8 cellular contexts compared by ENCODE assay signal in the genomic region with DNA sequence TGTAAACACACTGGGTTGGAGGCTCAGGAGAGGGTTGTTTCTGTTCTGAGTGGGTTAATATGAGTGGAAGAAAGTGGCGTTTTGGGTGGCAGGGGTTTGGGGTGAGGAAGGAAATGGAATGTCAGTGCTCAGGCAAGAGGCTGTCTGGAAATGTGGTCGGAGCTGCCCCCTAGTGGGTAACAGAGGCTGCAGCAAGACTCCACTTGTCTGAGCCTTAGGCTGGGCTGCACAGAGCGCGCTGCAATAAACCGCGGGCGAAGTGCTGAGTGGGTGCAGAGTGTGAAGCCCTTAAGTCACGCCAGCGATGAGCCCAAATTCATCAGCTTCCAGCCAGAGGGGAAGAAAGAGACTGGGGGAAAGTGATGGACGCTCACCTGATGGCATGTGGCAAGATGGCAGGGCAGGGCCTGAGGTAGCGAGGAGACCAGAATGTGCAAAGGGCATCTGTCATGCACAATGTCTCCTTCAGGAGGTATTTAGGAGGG. TPM values are rescaled to one million over a fixed set of nuclear protein-coding genes. Genes with fewer than 3 reads are reported as not detected.
A peak's percentile ranks its signal among the peaks of the same experiment; 100 is the strongest.
DNase-seq lines count a peak whose midpoint lies in the region; ATAC-seq, FAIRE-seq and TF ChIP-seq lines count a peak whose summit lies in the region.

No MANE protein-coding gene starts in this region.

- no peaks in the 10 kb centered on the region for H3K9me3 Mint-ChIP-seq in WTC11

- no peak for FAIRE-seq in bronchial epithelial cell (lab: Jason Lieb, UNC)

- ATAC-seq in HG02885 (IDR thresholded peaks at IDR 0.05; ENCODE audit: poor library complexity, unreplicated experiment): peak; percentile 71
- peak; percentile 98 for ATAC-seq in WTC11
- ATAC-seq in GM19397 (IDR thresholded peaks at IDR 0.05; ENCODE audit: unreplicated experiment): no peak

- peak; percentile 98 for TF ChIP-seq CTCF in GM12865 (IDR thresholded peaks at IDR 0.05; ENCODE audit: insufficient read depth, low read depth, low read length, missing control alignments)
- peak; percentile 85 for TF ChIP-seq CTCF in WTC11 (IDR thresholded peaks at IDR 0.05)
- peak; percentile 98 for TF ChIP-seq CTCF in bronchial epithelial cell (IDR thresholded peaks at IDR 0.05; ENCODE audit: insufficient read depth, low read length, severe bottlenecking)

- H3K27me3 ChIP-seq in bronchial epithelial cell (ENCODE audit: control insufficient read depth, insufficient read depth, low read length): peaks cover 7% of the 10 kb centered on the region

- POLR2A ChIA-PET in WTC11 (lab: Charles Lee): interaction anchor here (0.7 kb wide), 1 partner anchor 221 kb away, joined by 3 read pairs; no protein-coding TSS in a partner anchor

- peak overlapping the region; percentile 6 for H3K4me3 ChIP-seq in GM12865 (ENCODE audit: low read depth, low read length)
- no peak overlapping the region for H3K4me3 ChIP-seq in bronchial epithelial cell (ENCODE audit: low read depth, low read length)

- H3K4me3 Mint-ChIP-seq in WTC11: peak overlapping the region; percentile 33; the same call in 1 of the 2 replicates

- peaks cover 27% of the 10 kb centered on the region for H3K27me3 Mint-ChIP-seq in WTC11 (ENCODE audit: low read depth)

- H3K27ac Mint-ChIP-seq in WTC11: peak overlapping the region; percentile 66

- no peaks in the 10 kb centered on the region for H3K36me3 Mint-ChIP-seq in WTC11

- CTCF ChIA-PET in WTC11 (lab: Charles Lee): interaction anchor here (0.6 to 3.9 kb wide), 18 partner anchors 10 to 777 kb away, joined by 3 to 31 read pairs (median 5); a partner anchor contains a TSS

- DNase-seq in GM12865 (ENCODE audit: low read depth) (peak; percentile 86), NCI-H2171 (lab: John Stamatoyannopoulos, UW) (peak; percentile 39), WTC11 (ENCODE audit: low spot score) (peak; percentile 80), bronchial epithelial cell (ENCODE audit: low read depth) (peak; percentile 59), kidney glomerular epithelial cell (lab: John Stamatoyannopoulos, UW) (peak; percentile 58)
- DNase-seq in stimulated activated CD4-positive, alpha-beta T cell treated with anti-CD3 and anti-CD28 coated beads, Interleukin-1b, Interleukin-23, amount 100 ng/mL, for 1 hour (ENCODE audit: low read depth in 2 of 2): peak; percentile 21 to 41

- no peaks in the 10 kb centered on the region for H3K36me3 ChIP-seq in bronchial epithelial cell (ENCODE audit: control insufficient read depth, insufficient read depth, low read length)

- H3K4me1 Mint-ChIP-seq in WTC11: peaks cover 11% of the 10 kb centered on the region

TF ChIP-seq in WTC11, 78 proteins besides CTCF, POLR2A, EP300 and RAD21:
- no peak for TF ChIP-seq ZNF232 (CRISPR knock-in tag; IDR thresholded peaks at IDR 0.05)
- no peak for TF ChIP-seq OVOL2 (CRISPR knock-in tag; IDR thresholded peaks at IDR 0.05; ENCODE audit: borderline replicate concordance)
- TF ChIP-seq, protein P1, sequence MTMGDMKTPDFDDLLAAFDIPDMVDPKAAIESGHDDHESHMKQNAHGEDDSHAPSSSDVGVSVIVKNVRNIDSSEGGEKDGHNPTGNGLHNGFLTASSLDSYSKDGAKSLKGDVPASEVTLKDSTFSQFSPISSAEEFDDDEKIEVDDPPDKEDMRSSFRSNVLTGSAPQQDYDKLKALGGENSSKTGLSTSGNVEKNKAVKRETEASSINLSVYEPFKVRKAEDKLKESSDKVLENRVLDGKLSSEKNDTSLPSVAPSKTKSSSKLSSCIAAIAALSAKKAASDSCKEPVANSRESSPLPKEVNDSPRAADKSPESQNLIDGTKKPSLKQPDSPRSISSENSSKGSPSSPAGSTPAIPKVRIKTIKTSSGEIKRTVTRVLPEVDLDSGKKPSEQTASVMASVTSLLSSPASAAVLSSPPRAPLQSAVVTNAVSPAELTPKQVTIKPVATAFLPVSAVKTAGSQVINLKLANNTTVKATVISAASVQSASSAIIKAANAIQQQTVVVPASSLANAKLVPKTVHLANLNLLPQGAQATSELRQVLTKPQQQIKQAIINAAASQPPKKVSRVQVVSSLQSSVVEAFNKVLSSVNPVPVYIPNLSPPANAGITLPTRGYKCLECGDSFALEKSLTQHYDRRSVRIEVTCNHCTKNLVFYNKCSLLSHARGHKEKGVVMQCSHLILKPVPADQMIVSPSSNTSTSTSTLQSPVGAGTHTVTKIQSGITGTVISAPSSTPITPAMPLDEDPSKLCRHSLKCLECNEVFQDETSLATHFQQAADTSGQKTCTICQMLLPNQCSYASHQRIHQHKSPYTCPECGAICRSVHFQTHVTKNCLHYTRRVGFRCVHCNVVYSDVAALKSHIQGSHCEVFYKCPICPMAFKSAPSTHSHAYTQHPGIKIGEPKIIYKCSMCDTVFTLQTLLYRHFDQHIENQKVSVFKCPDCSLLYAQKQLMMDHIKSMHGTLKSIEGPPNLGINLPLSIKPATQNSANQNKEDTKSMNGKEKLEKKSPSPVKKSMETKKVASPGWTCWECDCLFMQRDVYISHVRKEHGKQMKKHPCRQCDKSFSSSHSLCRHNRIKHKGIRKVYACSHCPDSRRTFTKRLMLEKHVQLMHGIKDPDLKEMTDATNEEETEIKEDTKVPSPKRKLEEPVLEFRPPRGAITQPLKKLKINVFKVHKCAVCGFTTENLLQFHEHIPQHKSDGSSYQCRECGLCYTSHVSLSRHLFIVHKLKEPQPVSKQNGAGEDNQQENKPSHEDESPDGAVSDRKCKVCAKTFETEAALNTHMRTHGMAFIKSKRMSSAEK (CRISPR knock-in tag; IDR thresholded peaks at IDR 0.05; ENCODE audit: borderline replicate concordance): no peak
- TF ChIP-seq, protein P2, sequence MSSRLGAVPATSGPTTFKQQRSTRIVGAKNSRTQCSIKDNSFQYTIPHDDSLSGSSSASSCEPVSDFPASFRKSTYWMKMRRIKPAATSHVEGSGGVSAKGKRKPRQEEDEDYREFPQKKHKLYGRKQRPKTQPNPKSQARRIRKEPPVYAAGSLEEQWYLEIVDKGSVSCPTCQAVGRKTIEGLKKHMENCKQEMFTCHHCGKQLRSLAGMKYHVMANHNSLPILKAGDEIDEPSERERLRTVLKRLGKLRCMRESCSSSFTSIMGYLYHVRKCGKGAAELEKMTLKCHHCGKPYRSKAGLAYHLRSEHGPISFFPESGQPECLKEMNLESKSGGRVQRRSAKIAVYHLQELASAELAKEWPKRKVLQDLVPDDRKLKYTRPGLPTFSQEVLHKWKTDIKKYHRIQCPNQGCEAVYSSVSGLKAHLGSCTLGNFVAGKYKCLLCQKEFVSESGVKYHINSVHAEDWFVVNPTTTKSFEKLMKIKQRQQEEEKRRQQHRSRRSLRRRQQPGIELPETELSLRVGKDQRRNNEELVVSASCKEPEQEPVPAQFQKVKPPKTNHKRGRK (CRISPR knock-in tag; IDR thresholded peaks at IDR 0.05; ENCODE audit: borderline replicate concordance): no peak
- TF ChIP-seq JAZF1 (CRISPR knock-in tag; IDR thresholded peaks at IDR 0.05): no peak
- no peak for TF ChIP-seq NFYB (CRISPR knock-in tag; conservative IDR thresholded peaks at IDR 0.05; ENCODE audit: low read depth)
TF ChIP-seq in WTC11: peak in this region for 0.

RNA-seq across cellular contexts. Expression of a gene that starts 12.3 kb away (rescaled TPM):
- 0.11 to 0.16 TPM in 2 of 3 replicates, not detected in the other for total RNA-seq in WTC11 (2021)
- not detected in 2 replicates for total RNA-seq in bronchial epithelial cell

RNA-seq across cellular contexts. Expression of a gene that starts 51.1 kb away (rescaled TPM):
- total RNA-seq in WTC11 (2021) (84.7 to 91.2 TPM (median 90.2 TPM) in 3 replicates), bronchial epithelial cell (13.2 and 14.0 TPM in 2 replicates)

Comparison
In these comparisons a context has a peak if more than half of its experiments do, and no peak if none do; other contexts are left out.
1. DNase-seq: peak in every context shown above with its lines; median percentile 86 in GM12865; 80 in WTC11; 59 in bronchial epithelial cell; 58 in kidney glomerular epithelial cell; 39 in NCI-H2171; 31 in stimulated activated CD4-positive, alpha-beta T cell treated with anti-CD3 and anti-CD28 coated beads, Interleukin-1b, Interleukin-23, amount 100 ng/mL, for 1 hour.